In the genomic region with DNA sequence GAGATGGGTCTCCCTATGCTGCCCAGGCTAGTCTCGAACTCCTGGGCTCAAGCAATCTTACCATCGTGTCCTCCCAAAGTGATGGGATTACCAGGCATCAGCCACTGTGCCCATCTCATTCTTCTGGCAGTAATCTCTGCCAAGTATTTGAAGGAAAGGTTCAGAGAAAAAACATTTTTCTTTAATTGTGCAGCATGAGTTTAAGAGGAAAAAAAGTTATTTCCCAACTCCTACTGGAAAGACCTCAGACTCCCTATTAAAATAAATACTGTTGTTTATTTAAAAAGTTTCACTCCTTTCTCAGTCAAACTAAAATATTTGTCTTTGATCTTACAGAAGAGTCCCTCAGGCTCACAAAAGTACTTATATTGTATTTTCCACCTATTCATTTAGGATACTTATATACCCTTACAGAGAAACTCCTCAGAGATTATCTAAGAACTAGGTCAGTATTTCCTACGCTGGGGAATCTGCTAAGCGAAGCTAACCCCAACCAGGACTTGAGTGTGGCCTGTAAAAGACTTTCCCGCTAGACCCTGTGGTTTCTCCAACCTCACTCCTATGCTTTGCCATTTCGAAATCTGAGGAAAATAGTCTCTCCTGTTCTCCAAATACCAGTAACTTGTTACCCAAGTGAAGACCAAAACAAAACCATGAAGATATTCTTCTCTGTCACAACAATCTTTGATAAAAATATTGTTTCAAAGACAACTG, we compare ENCODE assay signal across 23 cellular contexts. TPM values are rescaled to one million over a fixed set of nuclear protein-coding genes. Genes with fewer than 3 reads are reported as not detected.
DNase-seq lines count a peak whose midpoint lies in the region; ATAC-seq, FAIRE-seq and TF ChIP-seq lines count a peak whose summit lies in the region.
"Had no signal": no experiment of that assay in that cellular context is flagged by ENCODE, and none has a peak within 500 bp of the region (broad histone marks: within the 10 kb centered on the region; RNA-seq: fewer than 3 reads in every experiment).

No MANE protein-coding gene starts in this region.

- peak; percentile 46 for ATAC-seq in HepG2
- ATAC-seq: mucosa of descending colon, PC-3 had no signal

- H3K27me3 ChIP-seq in breast epithelium (no peaks in the 10 kb centered on the region), HepG2 (ENCODE audit: control insufficient read depth in 1 of 2, insufficient read depth in 2 of 2, low read length in 2 of 2) (no peaks in the 10 kb centered on the region)
- H3K27me3 ChIP-seq: hepatocyte had no signal

- TF ChIP-seq EP300 in HepG2 (IDR thresholded peaks at IDR 0.05; ENCODE audit: low read depth in 2 of 2, low read length in 2 of 2) (no peak), HepG2 (CRISPR knock-in tag; IDR thresholded peaks at IDR 0.05; ENCODE audit: borderline replicate concordance) (no peak)

- DNase-seq in M059J (ENCODE audit: low read depth) = peak; percentile 62
- no peak for DNase-seq in breast epithelium (ENCODE audit: low spot score in 2 of 2)
- DNase-seq in HepG2 (ENCODE audit: low spot score) = no peak
- DNase-seq in stromal cell of bone marrow (ENCODE audit: low read depth) = peak; percentile 57
- no peak for DNase-seq in caudate nucleus (lab: John Stamatoyannopoulos, UW)
- DNase-seq in activated CD4-positive, alpha-beta T cell treated with anti-CD3 and anti-CD28 coated beads, Interleukin-2, amount 10 ng/mL, durations not matched to agents 7 days and 5 days = no peak
- DNase-seq in NCI-H1092 (lab: John Stamatoyannopoulos, UW) = no peak
- DNase-seq: activated CD4-positive, alpha-beta T cell treated with anti-CD3 and anti-CD28 coated beads, Interleukin-2, amount 50 U/mL, for 48 hours; activated naive CD4-positive, alpha-beta T cell treated with anti-CD3 and anti-CD28 coated beads for 36 hours; activated T-cell treated with anti-CD3 and anti-CD28 coated beads, Interleukin-2, amount 50 U/mL, for 1 hour; BE2C; erythroblast; kidney; mucosa of descending colon; NCI-H1048; NCI-H526; nucleus accumbens; PC-3; stimulated activated CD4-positive, alpha-beta T cell treated with anti-CD3 and anti-CD28 coated beads, Interleukin-4, amount 100 ng/mL, for 1 hour; substantia nigra had no signal

- no peak overlapping the region for H3K4me3 Mint-ChIP-seq in activated CD4-positive, alpha-beta T cell treated with anti-CD3 and anti-CD28 coated beads, Interleukin-2, amount 10 ng/mL, durations not matched to agents 7 days and 5 days
- H3K4me3 Mint-ChIP-seq: activated naive CD4-positive, alpha-beta T cell treated with anti-CD3 and anti-CD28 coated beads for 36 hours; brain had no signal

- H3K4me1 ChIP-seq in breast epithelium = peaks cover 0 to 4% of the 10 kb centered on the region in 2 donors
- H3K4me1 ChIP-seq in HepG2 (ENCODE audit: insufficient read depth, low read length) = peaks cover 76% of the 10 kb centered on the region
- H3K4me1 ChIP-seq: BE2C had no signal

- no peak overlapping the region for H3K4me3 ChIP-seq in breast epithelium
- H3K4me3 ChIP-seq in HepG2 (replicated peaks in 1 of 3; ENCODE audit: insufficient read depth in 1 of 3, low read depth in 2 of 3, low read length in 3 of 3) = no peak overlapping the region
- H3K4me3 ChIP-seq: hepatocyte, mucosa of descending colon had no signal

- H3K9me3 ChIP-seq in breast epithelium (no peaks in the 10 kb centered on the region), HepG2 (ENCODE audit: low read length) (no peaks in the 10 kb centered on the region)
- H3K9me3 ChIP-seq: BE2C, mucosa of descending colon had no signal

- in situ Hi-C loops in HepG2 (cut with HindIII; ENCODE audit: extremely low pct_ligation_motif_present, low pct_unique_long_range_greater_than_20kb) = no loop called here

- no peaks in the 10 kb centered on the region for H3K4me1 Mint-ChIP-seq in activated CD4-positive, alpha-beta T cell treated with anti-CD3 and anti-CD28 coated beads, Interleukin-2, amount 10 ng/mL, durations not matched to agents 7 days and 5 days

- H3K79me2 ChIP-seq in HepG2 (ENCODE audit: insufficient read depth, low read length) = peaks cover 94% of the 10 kb centered on the region

- TF ChIP-seq RAD21 in HepG2 (CRISPR knock-in tag; IDR thresholded peaks at IDR 0.05) = no peak

- TF ChIP-seq POLR2A in breast epithelium (IDR thresholded peaks at IDR 0.05) (no peak), HepG2 (IDR thresholded peaks at IDR 0.05; ENCODE audit: insufficient read depth in 1 of 2, low read depth in 2 of 2, low read length in 2 of 2) (no peak)

- no peaks in the 10 kb centered on the region for H3K9me3 Mint-ChIP-seq in activated CD4-positive, alpha-beta T cell treated with anti-CD3 and anti-CD28 coated beads, Interleukin-2, amount 10 ng/mL, durations not matched to agents 7 days and 5 days
- H3K9me3 Mint-ChIP-seq: activated naive CD4-positive, alpha-beta T cell treated with anti-CD3 and anti-CD28 coated beads for 36 hours had no signal

- WGBS in HepG2 (ENCODE audit: low lambda C conversion rate) = 86% methylated on average over 6 of the region's 6 CpGs

- H2AFZ ChIP-seq in HepG2 (ENCODE audit: low read length) = no peak overlapping the region
- H2AFZ ChIP-seq: hepatocyte had no signal

- no peak overlapping the region for H3K27ac Mint-ChIP-seq in activated CD4-positive, alpha-beta T cell treated with anti-CD3 and anti-CD28 coated beads, Interleukin-2, amount 10 ng/mL, durations not matched to agents 7 days and 5 days
- H3K27ac Mint-ChIP-seq: activated naive CD4-positive, alpha-beta T cell treated with anti-CD3 and anti-CD28 coated beads for 36 hours had no signal

- FAIRE-seq in HepG2 (lab: Jason Lieb, UNC) = no peak
- FAIRE-seq: D721Med, kidney had no signal

- no peaks in the 10 kb centered on the region for H3K36me3 Mint-ChIP-seq in activated CD4-positive, alpha-beta T cell treated with anti-CD3 and anti-CD28 coated beads, Interleukin-2, amount 10 ng/mL, durations not matched to agents 7 days and 5 days (ENCODE audit: low read depth)

- H4K20me1 ChIP-seq in HepG2 (ENCODE audit: insufficient read depth, low read length) = peaks cover 71% of the 10 kb centered on the region

- H3K36me3 ChIP-seq in breast epithelium = no peaks in the 10 kb centered on the region
- peaks cover 19 to 62% of the 10 kb centered on the region in 2 experiments for H3K36me3 ChIP-seq in HepG2 (replicated peaks in 1 of 2; ENCODE audit: control insufficient read depth in 1 of 2, insufficient read depth in 2 of 2, low read length in 2 of 2)
- H3K36me3 ChIP-seq: BE2C had no signal

- intact Hi-C loops in breast epithelium (cut with DNase I; ENCODE audit: low total_unique reads) (no loop called here), HepG2 (cut with micrococcal nuclease; ENCODE audit: unreplicated experiment) (no loop called here)

- no TSS peak for BruUV-seq in HepG2 (replicated peaks; lab: Mats Ljungman, UMichigan)

- H3K27ac ChIP-seq in breast epithelium = peak overlapping the region; percentile 64 to 72
- peak overlapping the region; percentile 44 for H3K27ac ChIP-seq in HepG2 (ENCODE audit: extremely low read length, insufficient read depth, low read length)
- no peak overlapping the region for H3K27ac ChIP-seq in caudate nucleus (ENCODE audit: low read depth, low read length)
- H3K27ac ChIP-seq: hepatocyte had no signal

- peaks cover 19% of the 10 kb centered on the region for H3K27me3 Mint-ChIP-seq in activated CD4-positive, alpha-beta T cell treated with anti-CD3 and anti-CD28 coated beads, Interleukin-2, amount 10 ng/mL, durations not matched to agents 7 days and 5 days
- H3K27me3 Mint-ChIP-seq: brain had no signal

- CTCF ChIA-PET in HepG2 (lab: Yijun Ruan, JAX; ENCODE audit: low intra/inter-chr PET ratio, low total read pairs) = no interaction called here
- CTCF ChIA-PET in activated CD4-positive, alpha-beta T cell treated with anti-CD3 and anti-CD28 coated beads, Interleukin-2, amount 10 ng/mL, durations not matched to agents 7 days and 5 days (lab: Charles Lee) = interaction anchor here (0.5 to 0.6 kb wide), 2 partner anchors 69 to 241 kb away, joined by 3 read pairs; no protein-coding TSS in a partner anchor

- no peak overlapping the region for H3K9ac ChIP-seq in HepG2 (ENCODE audit: insufficient read depth, low read depth, low read length)

- POLR2A ChIA-PET in HepG2 (lab: Yijun Ruan, JAX) = interaction anchor here (0.8 to 1.4 kb wide), 2 partner anchors 10 to 25 kb away, joined by 3 read pairs; no protein-coding TSS in a partner anchor
- POLR2A ChIA-PET in activated CD4-positive, alpha-beta T cell treated with anti-CD3 and anti-CD28 coated beads, Interleukin-2, amount 10 ng/mL, durations not matched to agents 7 days and 5 days (lab: Charles Lee) = no interaction called here

- TF ChIP-seq CTCF in breast epithelium (IDR thresholded peaks at IDR 0.05) = no peak
- TF ChIP-seq CTCF in HepG2 (CRISPR knock-in tag; IDR thresholded peaks at IDR 0.05) = no peak

- H3K4me2 ChIP-seq in HepG2 (ENCODE audit: low read depth, low read length) = no peak overlapping the region
- H3K4me2 ChIP-seq: hepatocyte had no signal

RNA-seq across cellular contexts. Expression of gene WWTR1, which starts 28.7 kb away (rescaled TPM):
- total RNA-seq in M059J (2014; rRNA removed; shearing (Covaris generic)) = 25.0 and 36.4 TPM in 2 replicates
- total RNA-seq in breast epithelium = 10 to 100 TPM; 53.6 to 98.2 (median 91.4) TPM
- 19.7 and 27.0 TPM in 2 replicates for total RNA-seq in HepG2 (2016; rRNA removed; fragmentation: Illumina TruSeq; extraction: Trizol)
- total RNA-seq in HepG2 (2016; cell fraction: cytosol; rRNA removed; fragmentation: Illumina TruSeq; extraction: Trizol; ENCODE audit: low read depth) = 3.0 and 4.5 TPM in 2 replicates
- 18.2 and 25.1 TPM in 2 replicates for total RNA-seq in HepG2 (2016; cell fraction: insoluble cytoplasmic fraction; rRNA removed; fragmentation: Illumina TruSeq; extraction: Trizol)
- 11.0 and 11.7 TPM in 2 replicates for total RNA-seq in HepG2 (2016; cell fraction: membrane; rRNA removed; fragmentation: Illumina TruSeq; extraction: Trizol)
- total RNA-seq in HepG2 (2016; cell fraction: nucleus; rRNA removed; fragmentation: Illumina TruSeq; extraction: Trizol) = 22.2 and 23.3 TPM in 2 replicates
- 105 and 139 TPM in 2 replicates for polyA plus RNA-seq in HepG2 (2011; rRNA removed)
- 87.9 and 94.0 TPM in 2 replicates for polyA plus RNA-seq in HepG2 (2011; cell fraction: cytosol; rRNA removed)
- polyA plus RNA-seq in HepG2 (2011; cell fraction: nucleus; rRNA removed) = 104 and 133 TPM in 2 replicates
- 75.0 and 83.3 TPM in 2 replicates for polyA plus RNA-seq in HepG2 (2012)
- 5.5 and 5.7 TPM in 2 replicates for polyA plus RNA-seq in HepG2 (2016; cell fraction: cytosol; fragmentation: Illumina TruSeq; extraction: Trizol; ENCODE audit: low read depth)
- polyA plus RNA-seq in HepG2 (2016; cell fraction: insoluble cytoplasmic fraction; fragmentation: Illumina TruSeq; extraction: Trizol; ENCODE audit: low read depth) = 54.5 and 55.7 TPM in 2 replicates
- polyA plus RNA-seq in HepG2 (2016; cell fraction: membrane; fragmentation: Illumina TruSeq; extraction: Trizol; ENCODE audit: low read depth) = 11.1 and 12.3 TPM in 2 replicates
- 38.7 and 40.5 TPM in 2 replicates for polyA plus RNA-seq in HepG2 (2016; cell fraction: nucleus; fragmentation: Illumina TruSeq; extraction: Trizol; ENCODE audit: insufficient read depth, low read depth)
- polyA minus RNA-seq in HepG2 (2011; rRNA and poly(A)+ RNA removed; ENCODE audit: low replicate concordance) = 71.2 and 129 TPM in 2 replicates
- polyA minus RNA-seq in HepG2 (2011; cell fraction: cytosol; rRNA and poly(A)+ RNA removed) = 90.2 and 115 TPM in 2 replicates
- polyA minus RNA-seq in HepG2 (2011; cell fraction: nucleus; rRNA and poly(A)+ RNA removed) = 131 and 167 TPM in 2 replicates
- under 1 TPM; 0.27 to 0.77 TPM for total RNA-seq in activated CD4-positive, alpha-beta T cell treated with anti-CD3 and anti-CD28 coated beads, Interleukin-2, amount 10 ng/mL, durations not matched to agents 7 days and 5 days

Comparison
In these comparisons a context has a peak if more than half of its experiments do, and no peak if none do; other contexts are left out.
1. DNase-seq: peak in M059J (single experiment) and stromal cell of bone marrow (single experiment); none in breast epithelium (0 of 2), HepG2 (single experiment), caudate nucleus (0 of 61), activated CD4-positive, alpha-beta T cell treated with anti-CD3 and anti-CD28 coated beads, Interleukin-2, amount 10 ng/mL, durations not matched to agents 7 days and 5 days (single experiment) and NCI-H1092 (single experiment).